In the genomic region with DNA sequence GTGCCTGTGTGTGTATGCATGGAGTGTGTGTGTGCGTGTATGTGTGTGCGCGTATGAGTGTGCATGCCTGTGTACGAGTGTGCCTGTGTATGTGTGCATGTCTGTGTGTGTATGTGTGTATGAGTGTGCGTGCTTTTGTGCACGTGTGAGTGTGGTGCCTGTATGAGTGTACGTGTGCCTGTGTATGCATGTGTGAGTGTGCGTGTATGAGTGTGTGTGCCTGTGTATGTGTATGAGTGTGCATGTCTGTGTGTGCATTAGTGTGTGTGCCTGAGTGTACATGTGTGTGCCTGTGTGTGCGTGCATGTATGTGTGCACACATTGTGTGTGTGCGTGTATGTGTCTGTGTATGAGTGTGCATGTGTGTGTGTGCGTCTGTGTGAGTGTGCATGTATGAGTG, we compare ENCODE assay signal across 34 cellular contexts. TPM values are rescaled to one million over a fixed set of nuclear protein-coding genes. Genes with fewer than 3 reads are reported as not detected.
"Had no signal": no experiment of that assay in that cellular context is flagged by ENCODE, and none has a peak within 500 bp of the region (broad histone marks: within the 10 kb centered on the region; RNA-seq: fewer than 3 reads in every experiment).

No MANE protein-coding gene starts in this region.

- H3K36me3 ChIP-seq: brain microvascular endothelial cell, heart left ventricle, lower lobe of right lung, neutrophil, thoracic aorta, vagina had no signal

- DNase-seq: activated CD4-positive, alpha-beta T cell treated with anti-CD3 and anti-CD28 coated beads for 48 hours; activated CD4-positive, alpha-beta T cell treated with anti-CD3 and anti-CD28 coated beads, Interleukin-2, amount 50 U/mL, for 48 hours; activated CD8-positive, alpha-beta memory T cell treated with anti-CD3 and anti-CD28 coated beads for 24 hours; activated effector memory CD4-positive, alpha-beta T cell treated with anti-CD3 and anti-CD28 coated beads, Interleukin-2, amount 50 U/mL, for 16 hours; activated naive CD4-positive, alpha-beta T cell treated with anti-CD3 and anti-CD28 coated beads, Interleukin-2, amount 10 ng/mL, durations not matched to agents 7 days and 5 days; activated naive CD8-positive, alpha-beta T cell treated with anti-CD3 and anti-CD28 coated beads, Interleukin-2, amount 10 ng/mL, durations not matched to agents 7 days and 5 days; brain microvascular endothelial cell; caudate nucleus; endodermal cell; foreskin fibroblast; hypothalamus; immature natural killer cell; lower lobe of right lung; mesendoderm; small intestine; stimulated activated CD4-positive, alpha-beta T cell treated with anti-CD3 and anti-CD28 coated beads, Interleukin-4, amount 100 ng/mL, for 24 hours; T-helper 9 cell had no signal

- H3K27me3 ChIP-seq: vagina had no signal

- H3K9me3 ChIP-seq: heart left ventricle, lower lobe of right lung, neutrophil, thoracic aorta, vagina had no signal

- FAIRE-seq: astrocyte, small intestine, TTC549 had no signal

- H3K27ac ChIP-seq: brain microvascular endothelial cell, lower lobe of right lung, neutrophil, thoracic aorta, vagina, VCaP had no signal

- H3K4me3 ChIP-seq: heart left ventricle, lower lobe of right lung, thoracic aorta, vagina had no signal

- ATAC-seq: activated CD4-positive, CD25-positive, alpha-beta regulatory T cell treated with anti-CD3 and anti-CD28 coated beads, Interleukin-2, amount 50 U/mL, for 24 hours; esophagus mucosa; left lobe of liver; lower lobe of right lung; natural killer cell treated with Interleukin-12 subunit alpha and Interleukin-12 subunit beta and Interleukin-15 and Interleukin-18, amount 100 ng/mL, for 72 hours; sciatic nerve; stimulated activated effector memory CD8-positive, alpha-beta T cell treated with anti-CD3 and anti-CD28 coated beads, Interleukin-12 subunit alpha, Interleukin-12 subunit beta, amount 100 ng/mL, for 72 hours had no signal

RNA-seq across cellular contexts. Expression of a gene that starts 5.7 kb away (rescaled TPM):
- total RNA-seq: activated naive CD8-positive, alpha-beta T cell treated with anti-CD3 and anti-CD28 coated beads, Interleukin-2, amount 10 ng/mL, durations not matched to agents 7 days and 5 days; astrocyte; osteocyte; sciatic nerve; subcutaneous adipose tissue had no signal

RNA-seq across cellular contexts. Expression of a gene that starts 27.0 kb away (rescaled TPM):
- total RNA-seq: activated naive CD8-positive, alpha-beta T cell treated with anti-CD3 and anti-CD28 coated beads, Interleukin-2, amount 10 ng/mL, durations not matched to agents 7 days and 5 days; esophagus mucosa; kidney epithelial cell; mononuclear cell; natural killer cell treated with Interleukin-12 subunit alpha and Interleukin-12 subunit beta and Interleukin-15 and Interleukin-18, amount 100 ng/mL, for 72 hours; sciatic nerve; subcutaneous adipose tissue; vagina had no signal
- polyA plus RNA-seq: immature natural killer cell had no signal
